Comparison of ENCODE assay signal across 10 cellular contexts in genomic region chr12:109833307-109834189, GRCh38. TPM values are rescaled to one million over a fixed set of nuclear protein-coding genes. Genes with fewer than 3 reads are reported as not detected.
A peak's percentile ranks its signal among the peaks of the same experiment; 100 is the strongest.
DNase-seq lines count a peak whose midpoint lies in the region; ATAC-seq and TF ChIP-seq lines count a peak whose summit lies in the region.
"Had no signal": no experiment of that assay in that cellular context is flagged by ENCODE, and none has a peak within 500 bp of the region (broad histone marks: within the 10 kb centered on the region; RNA-seq: fewer than 3 reads in every experiment).

Gene TRPV4, minus strand, starts transcription at chr12:109833398. Its CDS starts 18,602 bp downstream, at chr12:109814796.

- no peaks in the 10 kb centered on the region for H3K36me3 Mint-ChIP-seq in neural progenitor cell

- no peak for TF ChIP-seq POLR2A in gastroesophageal sphincter (IDR thresholded peaks at IDR 0.05)

- H3K27me3 ChIP-seq in SJCRH30 = no peaks in the 10 kb centered on the region
- peaks cover 56% of the 10 kb centered on the region for H3K27me3 ChIP-seq in gastroesophageal sphincter
- H3K27me3 ChIP-seq in neural progenitor cell = peaks cover 15% of the 10 kb centered on the region

- H3K79me2 ChIP-seq in neural progenitor cell (ENCODE audit: low read depth) = no peaks in the 10 kb centered on the region

- H4K20me1 ChIP-seq in neural progenitor cell (ENCODE audit: low read depth) = no peaks in the 10 kb centered on the region

- H3K4me1 ChIP-seq in SJCRH30 (no peaks in the 10 kb centered on the region), gastroesophageal sphincter (peaks cover 0 to 15% (median 0%) of the 10 kb centered on the region in 3 donors), neural progenitor cell (no peaks in the 10 kb centered on the region)

- WGBS in gastroesophageal sphincter (ENCODE audit: low coverage in 1 of 2), 2 donors = 67% methylated on average over 4 of the region's 67 CpGs; no CpG with 5 or more reads in 1 of the 2 donors

- peaks cover 6% of the 10 kb centered on the region for H3K4me1 Mint-ChIP-seq in neural progenitor cell

- H3K27me3 Mint-ChIP-seq in neural progenitor cell (ENCODE audit: insufficient read depth, low read depth) = peaks cover 17% of the 10 kb centered on the region

- H3K27ac ChIP-seq in SJCRH30 (no peak within 1 kb of the TSS), gastroesophageal sphincter (peak within 1 kb of the TSS in 1 of 4 donors; percentile 25), neural progenitor cell (no peak within 1 kb of the TSS)

- H3F3A ChIP-seq in neural progenitor cell (ENCODE audit: low read depth) = peaks cover 10% of the 10 kb centered on the region

- no peak for TF ChIP-seq EP300 in gastroesophageal sphincter (IDR thresholded peaks at IDR 0.05)

- H3K27ac Mint-ChIP-seq in neural progenitor cell = no peak within 1 kb of the TSS

- no peaks in the 10 kb centered on the region for H3K9me3 ChIP-seq in SJCRH30 (replicated peaks)
- H3K9me3 ChIP-seq in gastroesophageal sphincter = no peaks in the 10 kb centered on the region
- H3K9me3 ChIP-seq in neural progenitor cell (ENCODE audit: low read depth) = no peaks in the 10 kb centered on the region

- H3K4me3 ChIP-seq in AG10803 (ENCODE audit: low read length) (peak within 1 kb of the TSS; percentile 65), SJCRH30 (peak within 1 kb of the TSS; percentile 74), gastroesophageal sphincter (peak within 1 kb of the TSS in 1 of 2 donors; percentile 51), neural progenitor cell (peak within 1 kb of the TSS; percentile 72)

- no peak for TF ChIP-seq CTCF in AG10803 (conservative IDR thresholded peaks at IDR 0.05; ENCODE audit: low read length)
- TF ChIP-seq CTCF in gastroesophageal sphincter (IDR thresholded peaks at IDR 0.05) = no peak
- no peak for TF ChIP-seq CTCF in neural progenitor cell (IDR thresholded peaks at IDR 0.05)

- DNase-seq in AG10803 (ENCODE audit: low read depth) = peak; percentile 31
- DNase-seq in SJCRH30 = peak; percentile 45 to 58
- DNase-seq in neural progenitor cell (ENCODE audit: low spot score) = peak; percentile 82
- DNase-seq in NCI-H2171 (lab: John Stamatoyannopoulos, UW) = no peak
- no peak for DNase-seq in central memory CD4-positive, alpha-beta T cell
- DNase-seq in stimulated activated CD4-positive, alpha-beta T cell treated with anti-CD3 and anti-CD28 coated beads, Interleukin-15, amount 100 ng/mL, for 24 hours = no peak
- DNase-seq: RPMI8226; stimulated activated CD4-positive, alpha-beta T cell treated with anti-CD3 and anti-CD28 coated beads, Interleukin-4, amount 100 ng/mL, for 24 hours had no signal

- no peaks in the 10 kb centered on the region for H3K9me3 Mint-ChIP-seq in neural progenitor cell

- ATAC-seq in gastroesophageal sphincter (peak; percentile 56), GM21529 (IDR thresholded peaks at IDR 0.05; ENCODE audit: unreplicated experiment) (no peak)

- peak within 1 kb of the TSS; percentile 89 for H2AFZ ChIP-seq in neural progenitor cell (replicated peaks)

- H3K9ac ChIP-seq in neural progenitor cell = no peak within 1 kb of the TSS

- no peaks in the 10 kb centered on the region for H3K36me3 ChIP-seq in SJCRH30
- H3K36me3 ChIP-seq in gastroesophageal sphincter = no peaks in the 10 kb centered on the region
- no peaks in the 10 kb centered on the region for H3K36me3 ChIP-seq in neural progenitor cell

- peak within 1 kb of the TSS; percentile 59 for H3K4me3 Mint-ChIP-seq in neural progenitor cell

- peak within 1 kb of the TSS; percentile 85 for H3K4me2 ChIP-seq in neural progenitor cell

RNA-seq across cellular contexts. Expression of gene TRPV4, which starts in this region (rescaled TPM):
- 2.4 and 2.9 TPM in 2 replicates for total RNA-seq in SJCRH30 (2014; rRNA removed; shearing (Covaris generic))
- under 1 TPM in 3 of 4 donors, not detected in 1; 0.13 to 0.82 (median 0.19) TPM for total RNA-seq in gastroesophageal sphincter
- 0.56 and 2.8 TPM in 2 replicates for total RNA-seq in neural progenitor cell (ENCODE audit: low replicate concordance)

Comparison
In these comparisons a context has a peak if more than half of its experiments do, and no peak if none do; other contexts are left out.
1. Peak in ATAC-seq in gastroesophageal sphincter; RNA of the gene not detected or under 1 TPM.
2. DNase-seq: peak in AG10803 (single experiment), SJCRH30 (2 of 2) and neural progenitor cell (single experiment); none in NCI-H2171 (single experiment), central memory CD4-positive, alpha-beta T cell (single experiment) and stimulated activated CD4-positive, alpha-beta T cell treated with anti-CD3 and anti-CD28 coated beads, Interleukin-15, amount 100 ng/mL, for 24 hours (single experiment).